In genomic region chr3:46368569-46368968, GRCh38 we compare ENCODE assay signal across 8 cellular contexts. TPM values are rescaled to one million over a fixed set of nuclear protein-coding genes. Genes with fewer than 3 reads are reported as not detected.
DNase-seq lines count a peak whose midpoint lies in the region; ATAC-seq, FAIRE-seq and TF ChIP-seq lines count a peak whose summit lies in the region.

No MANE protein-coding gene starts in this region.

- H3K4me1 ChIP-seq in foreskin keratinocyte = peaks cover 3% of the 10 kb centered on the region

- H3K4me3 ChIP-seq in LNCaP clone FGC (ENCODE audit: low read depth, low read length) = no peak overlapping the region

- ATAC-seq in GM18861 (IDR thresholded peaks at IDR 0.05; ENCODE audit: unreplicated experiment) (peak; percentile 63), foreskin keratinocyte (no peak), sciatic nerve (peak; percentile 89), GM21723 (IDR thresholded peaks at IDR 0.05; ENCODE audit: unreplicated experiment) (no peak), HG03159 (IDR thresholded peaks at IDR 0.05; ENCODE audit: unreplicated experiment) (no peak)

- TF ChIP-seq CTCF in LNCaP clone FGC (IDR thresholded peaks at IDR 0.05; ENCODE audit: control insufficient read depth, extremely low read depth, insufficient read depth) = peak; percentile 38
- TF ChIP-seq CTCF in foreskin keratinocyte (conservative IDR thresholded peaks at IDR 0.05) = peak; percentile 52

- no peak overlapping the region for H3K27ac ChIP-seq in foreskin keratinocyte

- FAIRE-seq in RCC 7860 (lab: Jason Lieb, UNC) = no peak

- intact Hi-C loops in sciatic nerve (cut with DNase I) = no loop called here

- DNase-seq in LNCaP clone FGC (ENCODE audit: low read depth) (no peak), foreskin keratinocyte (no peak), sciatic nerve (ENCODE audit: low spot score) (peak; percentile 66), RCC 7860 (ENCODE audit: low spot score) (no peak)
- peak; percentile 49 for DNase-seq in activated CD4-positive, alpha-beta T cell treated with anti-CD3 and anti-CD28 coated beads, Interleukin-2, amount 50 U/mL, for 1 hour

- peaks cover 22% of the 10 kb centered on the region for H3K27me3 ChIP-seq in foreskin keratinocyte

RNA-seq across cellular contexts. Expression of gene CCR5, which starts 2.2 kb away (rescaled TPM):
- total RNA-seq in foreskin keratinocyte (not detected in 2 replicates), sciatic nerve (3.6 TPM)
- not detected in 2 replicates for polyA plus RNA-seq in foreskin keratinocyte

RNA-seq across cellular contexts. Expression of gene CCR2, which starts 14.7 kb away (rescaled TPM):
- total RNA-seq in foreskin keratinocyte = not detected in 2 replicates
- not detected in 2 replicates for polyA plus RNA-seq in foreskin keratinocyte
- total RNA-seq in sciatic nerve = 3.7 TPM

RNA-seq across cellular contexts. Expression of gene CCRL2, which starts 38.5 kb away (rescaled TPM):
- not detected in 2 replicates for total RNA-seq in foreskin keratinocyte
- not detected in 2 replicates for polyA plus RNA-seq in foreskin keratinocyte
- 4.7 TPM for total RNA-seq in sciatic nerve

Comparison
In these comparisons a context has a peak if more than half of its experiments do, and no peak if none do; other contexts are left out.
1. ATAC-seq: peak in GM18861 (single experiment) and sciatic nerve (single experiment); none in foreskin keratinocyte (single experiment), GM21723 (single experiment) and HG03159 (single experiment).
2. DNase-seq: peak in activated CD4-positive, alpha-beta T cell treated with anti-CD3 and anti-CD28 coated beads, Interleukin-2, amount 50 U/mL, for 1 hour (single experiment) and sciatic nerve (single experiment); none in LNCaP clone FGC (single experiment), foreskin keratinocyte (0 of 2) and RCC 7860 (single experiment).